In genomic region chr2:171241771-171242170, GRCh38 we compare ENCODE assay signal across 20 cellular contexts.
"Had no signal": no experiment of that assay in that cellular context is flagged by ENCODE, and none has a peak within 500 bp of the region (broad histone marks: within the 10 kb centered on the region; RNA-seq: fewer than 3 reads in every experiment).

No MANE protein-coding gene starts in this region.

- H3K36me3 ChIP-seq: SJSA1 had no signal

- FAIRE-seq: RCC 7860 had no signal

- DNase-seq: Karpas-422, KG1, MM.1S, NCI-H1092 treated with DMSO at 0.1 percent for 48 hours, NCI-H1436, NCI-H187, NCI-H2029, NCI-H2081 treated with DMSO at 0.1 percent for 48 hours, NCI-H226, NCI-H446, NCI-H510A, NCI-H524 treated with DMSO at 0.1 percent for 48 hours, NCI-H69, NCI-H774, Right ventricle myocardium superior, RPMI8226, SIG-M5 had no signal

- H3K4me1 ChIP-seq: SJSA1 had no signal

- H3K4me3 ChIP-seq: SJSA1, SK-N-MC had no signal

- H3K27me3 ChIP-seq: SJSA1 had no signal

- H3K27ac ChIP-seq: SJSA1, SK-N-MC had no signal
